Comparison of ENCODE assay signal across 10 cellular contexts in genomic region chr15:89105147-89105546, GRCh38. TPM values are rescaled to one million over a fixed set of nuclear protein-coding genes. Genes with fewer than 3 reads are reported as not detected.
DNase-seq lines count a peak whose midpoint lies in the region; ATAC-seq and TF ChIP-seq lines count a peak whose summit lies in the region.
"Had no signal": no experiment of that assay in that cellular context is flagged by ENCODE, and none has a peak within 500 bp of the region (broad histone marks: within the 10 kb centered on the region; RNA-seq: fewer than 3 reads in every experiment).

No MANE protein-coding gene starts in this region.

- peak overlapping the region; percentile 12; the same call in 1 of the 2 replicates for H3K9ac ChIP-seq in PC-3 (ENCODE audit: low read length)

- no peak for TF ChIP-seq POLR2A in esophagus squamous epithelium (IDR thresholded peaks at IDR 0.05)

- H3K79me2 ChIP-seq in ACC112 (ENCODE audit: control insufficient read depth, insufficient read depth, low read length, unreplicated experiment) (peaks cover 46% of the 10 kb centered on the region), PC-3 (ENCODE audit: low read length) (peaks cover 47% of the 10 kb centered on the region)

- intact Hi-C loops in PC-3 (cut with micrococcal nuclease) (loop anchor here (1.0 kb wide), 1 partner anchor 15 kb away; no protein-coding TSS in a partner anchor), esophagus squamous epithelium (cut with DNase I) (no loop called here)

- H3K4me3 ChIP-seq in ACC112 (ENCODE audit: low read depth, low read length), result peak overlapping the region; percentile 53
- H3K4me3 ChIP-seq in PC-3 (ENCODE audit: low read length), result no peak overlapping the region; the same call in 1 of the 2 replicates
- H3K4me3 ChIP-seq in esophagus squamous epithelium, result no peak overlapping the region

- H3K36me3 ChIP-seq in ACC112 (ENCODE audit: insufficient read depth, low read length) (no peaks in the 10 kb centered on the region), PC-3 (ENCODE audit: low read depth, low read length) (peaks cover 3% of the 10 kb centered on the region; the same call in 1 of the 2 replicates), esophagus squamous epithelium (peaks cover 0 to 15% (median 0%) of the 10 kb centered on the region in 3 donors)

- H3K27me3 ChIP-seq in ACC112 (ENCODE audit: insufficient read depth, low read length) (no peaks in the 10 kb centered on the region), PC-3 (ENCODE audit: low read length) (no peaks in the 10 kb centered on the region), esophagus squamous epithelium (no peaks in the 10 kb centered on the region)

- ATAC-seq in PC-3 (peak; percentile 27), GM21723 (IDR thresholded peaks at IDR 0.05; ENCODE audit: unreplicated experiment) (no peak), HG02571 (IDR thresholded peaks at IDR 0.05; ENCODE audit: unreplicated experiment) (no peak)

- peaks cover 60% of the 10 kb centered on the region for H3K4me1 ChIP-seq in ACC112 (ENCODE audit: control insufficient read depth, insufficient read depth, low read length, unreplicated experiment)
- H3K4me1 ChIP-seq in PC-3 (ENCODE audit: insufficient read depth, low read length), result peaks cover 73% of the 10 kb centered on the region
- peaks cover 9 to 93% (median 60%) of the 10 kb centered on the region in 3 donors for H3K4me1 ChIP-seq in esophagus squamous epithelium

- DNase-seq in PC-3, result peak; percentile 85
- no peak for DNase-seq in esophagus squamous epithelium (lab: John Stamatoyannopoulos, UW)
- DNase-seq in myocyte (ENCODE audit: low read depth), result peak; percentile 78
- DNase-seq in NCI-H128 (lab: John Stamatoyannopoulos, UW; ENCODE audit: unreplicated experiment), result no peak
- DNase-seq in HEK293T (ENCODE audit: extremely low spot score), result no peak
- DNase-seq: activated CD8-positive, alpha-beta memory T cell treated with anti-CD3 and anti-CD28 coated beads, Interleukin-2, amount 50 U/mL, for 48 hours; C1 segment of cervical spinal cord had no signal

- H4K20me1 ChIP-seq in PC-3 (ENCODE audit: low read length), result no peaks in the 10 kb centered on the region

- BruUV-seq in PC-3 (replicated peaks; lab: Mats Ljungman, UMichigan), result no TSS peak

- H3K27ac ChIP-seq in ACC112 (ENCODE audit: low read depth, low read length) (peak overlapping the region; percentile 96), PC-3 (ENCODE audit: low read length) (peak overlapping the region; percentile 67), esophagus squamous epithelium (peak overlapping the region; percentile 56 to 83 (median 80))

- H2AFZ ChIP-seq in ACC112 (ENCODE audit: low read length, unreplicated experiment) (peak overlapping the region; percentile 72), PC-3 (ENCODE audit: low read length) (no peak overlapping the region)

- H3K9me3 ChIP-seq in PC-3 (ENCODE audit: low read length) (no peaks in the 10 kb centered on the region), esophagus squamous epithelium (no peaks in the 10 kb centered on the region)

- H3K4me2 ChIP-seq in PC-3 (ENCODE audit: low read length), result peak overlapping the region; percentile 64

- CTCF ChIA-PET in PC-3 (lab: Charles Lee), result interaction anchor here (0.6 to 1.2 kb wide), 2 partner anchors 14 to 24 kb away, joined by 3 to 4 read pairs; no protein-coding TSS in a partner anchor
- CTCF ChIA-PET in HEK293T (lab: Yijun Ruan, JAX), result interaction anchor here (0.9 to 1.1 kb wide), 3 partner anchors 25 to 72 kb away, joined by 3 to 4 read pairs (median 3); no protein-coding TSS in a partner anchor

- no peaks in the 10 kb centered on the region for H3K9me2 ChIP-seq in PC-3 (replicated peaks; ENCODE audit: low read length)

- peaks cover 10% of the 10 kb centered on the region for H3F3A ChIP-seq in PC-3 (ENCODE audit: low read length, unreplicated experiment)

- POLR2A ChIA-PET in PC-3 (lab: Charles Lee; ENCODE audit: unreplicated experiment) (no interaction called here), HEK293T (lab: Yijun Ruan, JAX) (interaction anchor here (1.0 kb wide), 2 partner anchors 9 to 17 kb away, joined by 3 to 4 read pairs; partner anchors contain the start of gene ABHD2)

- TF ChIP-seq CTCF in PC-3 (conservative IDR thresholded peaks at IDR 0.05; ENCODE audit: low read depth, low read length), result no peak
- no peak for TF ChIP-seq CTCF in esophagus squamous epithelium (IDR thresholded peaks at IDR 0.05)

- WGBS in esophagus squamous epithelium, 2 donors, result 29 to 32% methylated on average over 4 of the region's 4 CpGs

TF ChIP-seq in HEK293T, 16 proteins besides CTCF, POLR2A, EP300 and RAD21:
- TF ChIP-seq LEF1 (IDR thresholded peaks at IDR 0.05; ENCODE audit: borderline replicate concordance), result no peak
- no peak for TF ChIP-seq HDGF (IDR thresholded peaks at IDR 0.05; ENCODE audit: borderline replicate concordance)
- TF ChIP-seq FOXA1 (IDR thresholded peaks at IDR 0.05), result no peak
- no peak for TF ChIP-seq L3MBTL2 (conservative IDR thresholded peaks at IDR 0.05)
- no peak for TF ChIP-seq PKNOX1 (IDR thresholded peaks at IDR 0.05)
- TF ChIP-seq CTBP1 (IDR thresholded peaks at IDR 0.05; ENCODE audit: borderline replicate concordance), result no peak
- TF ChIP-seq TARDBP (IDR thresholded peaks at IDR 0.05), result no peak
- no peak for TF ChIP-seq SP1 (IDR thresholded peaks at IDR 0.05)
- TF ChIP-seq ZNF384 (IDR thresholded peaks at IDR 0.05), result no peak
- TF ChIP-seq ARNT (IDR thresholded peaks at IDR 0.05), result no peak
- TF ChIP-seq SUZ12 (IDR thresholded peaks at IDR 0.05), result no peak
- no peak for TF ChIP-seq FOXM1 (IDR thresholded peaks at IDR 0.05; ENCODE audit: borderline replicate concordance)
- no peak for TF ChIP-seq ELF4 (IDR thresholded peaks at IDR 0.05)
- no peak for TF ChIP-seq FOXK2 (IDR thresholded peaks at IDR 0.05)
- TF ChIP-seq BHLHE40 (IDR thresholded peaks at IDR 0.05; ENCODE audit: borderline replicate concordance), result no peak
- no peak for TF ChIP-seq NFRKB (IDR thresholded peaks at IDR 0.05)

RNA-seq across cellular contexts. Expression of gene ABHD2, which starts 16.9 kb away (rescaled TPM):
- total RNA-seq in PC-3 (2014; rRNA removed) (31.4 and 34.0 TPM in 2 replicates), esophagus squamous epithelium (10 to 100 TPM; 31.0 to 49.3 (median 35.3) TPM), myocyte (61.1 and 78.2 TPM in 2 replicates)
- 61.4 TPM for polyA plus RNA-seq in myocyte (2012)

Comparison
In these comparisons a context has a peak if more than half of its experiments do, and no peak if none do; other contexts are left out.
1. DNase-seq: peak in PC-3 (single experiment) and myocyte (single experiment); none in esophagus squamous epithelium (single experiment), NCI-H128 (single experiment) and HEK293T (single experiment).
2. Peak in every context shown above with its lines, with median percentiles within 50 percentile points of each other: H3K27ac ChIP-seq.